1 cellular context compared by ENCODE assay signal in the genomic region with DNA sequence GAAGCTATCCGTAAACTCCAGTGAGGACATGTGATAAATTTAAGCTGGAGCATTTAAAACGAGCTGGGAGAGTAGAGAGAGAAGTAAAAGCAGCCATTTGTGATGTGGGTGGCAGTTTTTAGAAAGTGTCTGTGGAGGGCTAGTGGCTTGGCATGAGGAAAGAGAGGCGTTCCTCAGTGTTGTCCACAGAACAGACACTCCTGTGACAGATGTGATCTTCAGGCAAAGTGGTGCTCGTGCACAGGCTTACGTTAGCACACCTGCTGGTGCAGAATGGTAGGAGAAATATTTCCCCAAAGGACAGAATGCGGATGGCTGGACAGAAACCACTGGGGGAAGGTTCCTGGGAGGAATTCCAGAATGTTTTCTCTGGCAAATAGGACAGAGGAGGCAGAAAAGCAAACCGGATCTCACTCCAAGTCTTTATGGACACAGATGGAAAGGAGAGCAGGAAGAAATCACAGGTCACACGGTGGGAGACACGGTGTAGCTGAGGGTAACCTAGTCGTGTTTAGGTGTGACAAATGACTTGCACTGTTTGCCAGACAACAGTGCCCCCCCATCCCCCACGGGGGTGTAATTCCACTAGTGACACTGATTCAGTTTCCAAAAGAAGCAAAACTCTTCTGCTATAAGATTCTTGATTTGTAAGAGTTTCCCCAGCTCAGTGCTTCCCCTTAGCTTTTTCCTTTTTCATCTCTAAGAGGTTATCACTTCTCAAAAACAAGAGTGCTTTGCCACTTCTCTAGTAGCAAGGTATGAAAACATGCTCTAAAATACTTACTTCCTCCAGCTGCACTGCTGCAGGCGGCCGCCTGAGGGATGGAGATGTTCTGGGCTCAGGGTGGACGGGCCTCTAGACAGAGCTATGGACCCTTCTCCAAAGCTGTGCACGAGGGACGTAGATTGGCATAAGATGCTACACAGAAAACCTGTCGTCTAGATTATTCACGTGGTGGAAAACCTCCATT.
TF ChIP-seq lines count a peak whose summit lies in the region.

No MANE protein-coding gene starts in this region.

TF ChIP-seq in IMR-90, 13 proteins besides CTCF, POLR2A, EP300 and RAD21:
- no peak for TF ChIP-seq SMC3 (IDR thresholded peaks at IDR 0.05; ENCODE audit: low read depth, low read length)
- no peak for TF ChIP-seq FOS (IDR thresholded peaks at IDR 0.05; ENCODE audit: low read depth, low read length)
- no peak for TF ChIP-seq CEBPB (IDR thresholded peaks at IDR 0.05; ENCODE audit: low read depth, low read length)
- no peak for TF ChIP-seq NFE2L2 (IDR thresholded peaks at IDR 0.05; ENCODE audit: low read depth, low read length)
- TF ChIP-seq, protein P1, sequence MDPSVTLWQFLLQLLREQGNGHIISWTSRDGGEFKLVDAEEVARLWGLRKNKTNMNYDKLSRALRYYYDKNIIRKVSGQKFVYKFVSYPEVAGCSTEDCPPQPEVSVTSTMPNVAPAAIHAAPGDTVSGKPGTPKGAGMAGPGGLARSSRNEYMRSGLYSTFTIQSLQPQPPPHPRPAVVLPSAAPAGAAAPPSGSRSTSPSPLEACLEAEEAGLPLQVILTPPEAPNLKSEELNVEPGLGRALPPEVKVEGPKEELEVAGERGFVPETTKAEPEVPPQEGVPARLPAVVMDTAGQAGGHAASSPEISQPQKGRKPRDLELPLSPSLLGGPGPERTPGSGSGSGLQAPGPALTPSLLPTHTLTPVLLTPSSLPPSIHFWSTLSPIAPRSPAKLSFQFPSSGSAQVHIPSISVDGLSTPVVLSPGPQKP (IDR thresholded peaks at IDR 0.05; ENCODE audit: borderline replicate concordance, low read depth, low read length) = no peak
- TF ChIP-seq MAFK (IDR thresholded peaks at IDR 0.05; ENCODE audit: low read depth, low read length) = no peak
- no peak for TF ChIP-seq RFX5 (IDR thresholded peaks at IDR 0.05; ENCODE audit: low read depth, low read length)
- no peak for TF ChIP-seq CHD1 (IDR thresholded peaks at IDR 0.05; ENCODE audit: low read depth, low read length)
- TF ChIP-seq BHLHE40 (IDR thresholded peaks at IDR 0.05; ENCODE audit: low read depth, low read length) = no peak
- TF ChIP-seq MXI1 (IDR thresholded peaks at IDR 0.05; ENCODE audit: borderline replicate concordance, low read depth, low read length) = no peak
- no peak for TF ChIP-seq RCOR1 (IDR thresholded peaks at IDR 0.05; ENCODE audit: insufficient replicate concordance, low read length)
- TF ChIP-seq MAZ (IDR thresholded peaks at IDR 0.05; ENCODE audit: borderline replicate concordance, low read depth, low read length) = no peak
- TF ChIP-seq, protein P2, sequence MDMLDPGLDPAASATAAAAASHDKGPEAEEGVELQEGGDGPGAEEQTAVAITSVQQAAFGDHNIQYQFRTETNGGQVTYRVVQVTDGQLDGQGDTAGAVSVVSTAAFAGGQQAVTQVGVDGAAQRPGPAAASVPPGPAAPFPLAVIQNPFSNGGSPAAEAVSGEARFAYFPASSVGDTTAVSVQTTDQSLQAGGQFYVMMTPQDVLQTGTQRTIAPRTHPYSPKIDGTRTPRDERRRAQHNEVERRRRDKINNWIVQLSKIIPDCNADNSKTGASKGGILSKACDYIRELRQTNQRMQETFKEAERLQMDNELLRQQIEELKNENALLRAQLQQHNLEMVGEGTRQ (IDR thresholded peaks at IDR 0.05; ENCODE audit: low read depth, low read length) = no peak
